29 cellular contexts compared by ENCODE assay signal in genomic region chr1:108749081-108749480, GRCh38. TPM values are rescaled to one million over a fixed set of nuclear protein-coding genes. Genes with fewer than 3 reads are reported as not detected.
DNase-seq lines count a peak whose midpoint lies in the region; ATAC-seq, FAIRE-seq and TF ChIP-seq lines count a peak whose summit lies in the region.
"Had no signal": no experiment of that assay in that cellular context is flagged by ENCODE, and none has a peak within 500 bp of the region (broad histone marks: within the 10 kb centered on the region; RNA-seq: fewer than 3 reads in every experiment).

No MANE protein-coding gene starts in this region.

- H4K20me1 ChIP-seq in DOHH2 (ENCODE audit: control insufficient read depth, insufficient read depth, low read depth, low read length) (no peaks in the 10 kb centered on the region), mammary epithelial cell (ENCODE audit: insufficient read depth, low read length) (no peaks in the 10 kb centered on the region)

- CTCF ChIA-PET in mammary epithelial cell (lab: Charles Lee; ENCODE audit: low non-redundant PET): no interaction called here

- H3K27me3 Mint-ChIP-seq in naive thymus-derived CD8-positive, alpha-beta T cell: no peaks in the 10 kb centered on the region
- H3K27me3 Mint-ChIP-seq: activated CD4-positive, alpha-beta memory T cell treated with anti-CD3 and anti-CD28 coated beads, Interleukin-2, amount 10 ng/mL, durations not matched to agents 7 days and 5 days; stimulated activated memory B cell treated with anti-CD40 and anti-IgM and Interleukin-4, amounts not matched to agents 10 μg/mL and 1 μg/mL and 100 μg/mL, for 72 hours had no signal

- H3K27ac ChIP-seq in DOHH2 (ENCODE audit: low read depth, low read length) (no peak overlapping the region), mammary epithelial cell (ENCODE audit: insufficient read depth, low read depth, low read length) (no peak overlapping the region), thyroid gland (no peak overlapping the region)
- H3K27ac ChIP-seq: prostate gland, SJSA1, testis had no signal

- TF ChIP-seq CTCF in DOHH2 (IDR thresholded peaks at IDR 0.05; ENCODE audit: low read depth, low read length, poor library complexity, severe bottlenecking) (no peak), mammary epithelial cell (conservative IDR thresholded peaks at IDR 0.05 in 1 of 2, IDR thresholded peaks at IDR 0.05 in 1 of 2; ENCODE audit: extremely low read depth in 1 of 2, insufficient read depth in 1 of 2, low read depth in 1 of 2, low read length in 2 of 2) (no peak), D721Med (IDR thresholded peaks at IDR 0.05; ENCODE audit: insufficient read depth, missing control alignments) (no peak), thyroid gland (IDR thresholded peaks at IDR 0.05) (no peak)

- H3K4me2 ChIP-seq in DOHH2 (ENCODE audit: low read length) (peak overlapping the region; percentile 10; the same call in 1 of the 2 replicates), mammary epithelial cell (ENCODE audit: insufficient read depth, low read depth, low read length) (peak overlapping the region; percentile 22)

- H3K36me3 ChIP-seq in DOHH2 (ENCODE audit: control insufficient read depth, low read length): peaks cover 36% of the 10 kb centered on the region
- peaks cover 8% of the 10 kb centered on the region for H3K36me3 ChIP-seq in mammary epithelial cell (ENCODE audit: insufficient read depth, low read length)
- peaks cover 1 to 8% of the 10 kb centered on the region in 2 donors for H3K36me3 ChIP-seq in thyroid gland
- H3K36me3 ChIP-seq: prostate gland had no signal

- no peak for FAIRE-seq in D721Med (lab: Jason Lieb, UNC)
- FAIRE-seq: HTR-8/SVneo had no signal

- in situ Hi-C loops in mammary epithelial cell (cut with MboI; ENCODE audit: low sequenced_read_pairs in 2 of 2): loop anchor here in 1 of 2 donors (10.0 kb wide), 1 partner anchor 54 kb away; the partner anchor contains the start of gene PRPF38B

- dilution Hi-C loops in mammary epithelial cell (cut with HindIII; ENCODE audit: low sequenced_read_pairs): no loop called here

- no peaks in the 10 kb centered on the region for H3K9me3 Mint-ChIP-seq in naive thymus-derived CD8-positive, alpha-beta T cell
- H3K9me3 Mint-ChIP-seq: activated CD4-positive, alpha-beta memory T cell treated with anti-CD3 and anti-CD28 coated beads, Interleukin-2, amount 10 ng/mL, durations not matched to agents 7 days and 5 days; activated naive CD4-positive, alpha-beta T cell treated with anti-CD3 and anti-CD28 coated beads, Interleukin-2, amount 50 U/mL, for 72 hours; H9; stimulated activated memory B cell treated with anti-CD40 and anti-IgM and Interleukin-4, amounts not matched to agents 10 μg/mL and 1 μg/mL and 100 μg/mL, for 72 hours had no signal

- H3K27ac Mint-ChIP-seq in naive thymus-derived CD8-positive, alpha-beta T cell: peak overlapping the region in 6 of 10 donors; percentile 0 to 79 (median 34)
- H3K27ac Mint-ChIP-seq: activated CD4-positive, alpha-beta memory T cell treated with anti-CD3 and anti-CD28 coated beads, Interleukin-2, amount 10 ng/mL, durations not matched to agents 7 days and 5 days; H9; stimulated activated memory B cell treated with anti-CD40 and anti-IgM and Interleukin-4, amounts not matched to agents 10 μg/mL and 1 μg/mL and 100 μg/mL, for 72 hours had no signal

- H3K4me3 Mint-ChIP-seq in naive thymus-derived CD8-positive, alpha-beta T cell: peak overlapping the region in 7 of 10 donors; percentile 3 to 48 (median 27)
- H3K4me3 Mint-ChIP-seq: activated CD4-positive, alpha-beta memory T cell treated with anti-CD3 and anti-CD28 coated beads, Interleukin-2, amount 10 ng/mL, durations not matched to agents 7 days and 5 days; H9; stimulated activated memory B cell treated with anti-CD40 and anti-IgM and Interleukin-4, amounts not matched to agents 10 μg/mL and 1 μg/mL and 100 μg/mL, for 72 hours had no signal

- DNase-seq in CD1c-positive myeloid dendritic cell (ENCODE audit: extremely low spot score) (peak; percentile 20), mammary epithelial cell (peak; percentile 44), D721Med (ENCODE audit: insufficient read length, low spot score) (no peak), thyroid gland (no peak)
- DNase-seq in naive thymus-derived CD8-positive, alpha-beta T cell: no peak
- DNase-seq: activated CD4-positive, alpha-beta memory T cell treated with anti-CD3 and anti-CD28 coated beads, Interleukin-2, amount 10 ng/mL, durations not matched to agents 7 days and 5 days; activated CD4-positive, CD25-positive, alpha-beta regulatory T cell; activated T-cell treated with anti-CD3 and anti-CD28 coated beads, Interleukin-2, amount 50 U/mL, for 1 hour; COR-L47; cortex of kidney; EL; foreskin melanocyte; H9; hypothalamus; kidney glomerular epithelial cell; NCI-H1048; NCI-H2029; NCI-H345; stimulated activated CD4-positive, alpha-beta T cell treated with anti-CD3 and anti-CD28 coated beads, Interleukin-1b, Interleukin-23, amount 100 ng/mL, for 48 hours; testis had no signal

- POLR2A ChIA-PET in naive thymus-derived CD8-positive, alpha-beta T cell (lab: Charles Lee): interaction anchor here (1.3 kb wide), 1 partner anchor 57 kb away, joined by 8 read pairs; the partner anchor contains the start of gene PRPF38B

- no peak for TF ChIP-seq POLR2A in thyroid gland (IDR thresholded peaks at IDR 0.05)

- WGBS in mammary epithelial cell (ENCODE audit: low coverage, missing lambda C conversion rate): 48% methylated on average over 4 of the region's 4 CpGs
- 92 to 94% methylated on average over 4 of the region's 4 CpGs for WGBS in thyroid gland, 2 donors

- peaks cover 7 to 19% (median 7%) of the 10 kb centered on the region in 3 donors for H3K36me3 Mint-ChIP-seq in naive thymus-derived CD8-positive, alpha-beta T cell

- no peaks in the 10 kb centered on the region for H3K9me2 ChIP-seq in DOHH2 (replicated peaks; ENCODE audit: control insufficient read depth, low read length)

- no peaks in the 10 kb centered on the region for H3F3A ChIP-seq in DOHH2 (ENCODE audit: control insufficient read depth, insufficient read depth)

- H3K4me3 ChIP-seq in DOHH2 (ENCODE audit: low read length): no peak overlapping the region
- no peak overlapping the region for H3K4me3 ChIP-seq in mammary epithelial cell (replicated peaks in 1 of 3; ENCODE audit: insufficient read depth in 1 of 3, low read depth in 2 of 3, low read length in 3 of 3)
- no peak overlapping the region for H3K4me3 ChIP-seq in thyroid gland (replicated peaks in 1 of 3)
- H3K4me3 ChIP-seq: prostate gland, SJSA1, testis had no signal

- no peak overlapping the region for H3K9ac ChIP-seq in mammary epithelial cell (ENCODE audit: insufficient read depth, low read length)

- BruUV-seq in mammary epithelial cell (replicated peaks; lab: Mats Ljungman, UMichigan): no TSS peak

- H3K4me1 ChIP-seq in DOHH2 (ENCODE audit: control insufficient read depth, low read length) (peaks cover 12% of the 10 kb centered on the region), mammary epithelial cell (ENCODE audit: insufficient read depth, low read length) (peaks cover 10% of the 10 kb centered on the region), thyroid gland (peaks cover 16 to 23% of the 10 kb centered on the region in 2 donors)
- H3K4me1 ChIP-seq: prostate gland had no signal

- peaks cover 28 to 55% (median 44%) of the 10 kb centered on the region in 4 donors for H3K4me1 Mint-ChIP-seq in naive thymus-derived CD8-positive, alpha-beta T cell

- no peak overlapping the region for H2AFZ ChIP-seq in mammary epithelial cell (ENCODE audit: low read depth, low read length)

- H3K27me3 ChIP-seq in DOHH2 (ENCODE audit: control insufficient read depth, low read length) (no peaks in the 10 kb centered on the region), mammary epithelial cell (ENCODE audit: insufficient read depth, low read length) (no peaks in the 10 kb centered on the region), thyroid gland (no peaks in the 10 kb centered on the region)
- H3K27me3 ChIP-seq: SJSA1, testis had no signal

- no peaks in the 10 kb centered on the region for H3K9me3 ChIP-seq in DOHH2 (ENCODE audit: control insufficient read depth, insufficient read depth, low read length)
- H3K9me3 ChIP-seq in mammary epithelial cell (replicated peaks; ENCODE audit: insufficient read depth, low read length): no peaks in the 10 kb centered on the region
- H3K9me3 ChIP-seq in thyroid gland: no peaks in the 10 kb centered on the region
- H3K9me3 ChIP-seq: prostate gland, SJSA1, testis had no signal

- H3K79me2 ChIP-seq in DOHH2 (ENCODE audit: control insufficient read depth, low read length): peaks cover 43% of the 10 kb centered on the region
- peaks cover 43% of the 10 kb centered on the region for H3K79me2 ChIP-seq in mammary epithelial cell (ENCODE audit: insufficient read depth, low read length)

- ATAC-seq in naive thymus-derived CD8-positive, alpha-beta T cell: no peak
- ATAC-seq in GM19351 (IDR thresholded peaks at IDR 0.05; ENCODE audit: unreplicated experiment): no peak
- ATAC-seq: activated naive CD4-positive, alpha-beta T cell treated with anti-CD3 and anti-CD28 coated beads, Interleukin-2, amount 50 U/mL, for 72 hours; Panc1; stimulated activated memory B cell treated with anti-CD40 and anti-IgM and Interleukin-4, amounts not matched to agents 10 μg/mL and 1 μg/mL and 100 μg/mL, for 72 hours had no signal

- intact Hi-C loops in mammary epithelial cell (cut with micrococcal nuclease) (no loop called here), thyroid gland (cut with DNase I) (no loop called here)

RNA-seq across cellular contexts. Expression of gene STXBP3, which starts 2.6 kb away (rescaled TPM):
- total RNA-seq in mammary epithelial cell: 10 to 100 TPM; 41.3 to 46.9 TPM
- 17.7 TPM for polyA plus RNA-seq in mammary epithelial cell
- 41.8 TPM for polyA minus RNA-seq in mammary epithelial cell
- total RNA-seq in naive thymus-derived CD8-positive, alpha-beta T cell: 10 to 100 TPM; 72.5 to 83.6 TPM
- polyA plus RNA-seq in naive thymus-derived CD8-positive, alpha-beta T cell: 10 to 100 TPM; 39.8 to 46.1 (median 43.6) TPM
- total RNA-seq in thyroid gland: 100 to 1,000 TPM in 3 of 4 donors, 10 to 100 TPM in 1; 82.6 to 223 (median 100) TPM

RNA-seq across cellular contexts. Expression of gene FNDC7, which starts 36.4 kb away (rescaled TPM):
- total RNA-seq in mammary epithelial cell (not detected), thyroid gland (not detected)
- polyA plus RNA-seq in mammary epithelial cell: 0.01 TPM
- not detected for polyA minus RNA-seq in mammary epithelial cell
- total RNA-seq in naive thymus-derived CD8-positive, alpha-beta T cell: under 1 TPM; 0.22 to 0.34 TPM
- not detected for polyA plus RNA-seq in naive thymus-derived CD8-positive, alpha-beta T cell
- total RNA-seq: lung microvascular endothelial cell, SJSA1 had no signal

RNA-seq across cellular contexts. Expression of gene PRPF38B, which starts 57.0 kb away (rescaled TPM):
- 10 to 100 TPM; 14.5 to 52.2 TPM for total RNA-seq in mammary epithelial cell
- polyA plus RNA-seq in mammary epithelial cell: 20.6 TPM
- polyA minus RNA-seq in mammary epithelial cell: 5.2 TPM
- total RNA-seq in naive thymus-derived CD8-positive, alpha-beta T cell: 100 to 1,000 TPM; 146 TPM
- polyA plus RNA-seq in naive thymus-derived CD8-positive, alpha-beta T cell: 10 to 100 TPM; 18.9 to 21.7 (median 19.1) TPM
- total RNA-seq in thyroid gland: 10 to 100 TPM; 25.0 to 41.0 (median 29.8) TPM

Comparison
In these comparisons a context has a peak if more than half of its experiments do, and no peak if none do; other contexts are left out.
1. DNase-seq: peak in CD1c-positive myeloid dendritic cell (single experiment) and mammary epithelial cell (single experiment); none in naive thymus-derived CD8-positive, alpha-beta T cell (0 of 10), D721Med (single experiment) and thyroid gland (0 of 2).